20 cellular contexts compared by ENCODE assay signal in genomic region chr3:30871720-30872119, GRCh38. TPM values are rescaled to one million over a fixed set of nuclear protein-coding genes. Genes with fewer than 3 reads are reported as not detected.
"Had no signal": no experiment of that assay in that cellular context is flagged by ENCODE, and none has a peak within 500 bp of the region (broad histone marks: within the 10 kb centered on the region; RNA-seq: fewer than 3 reads in every experiment).

No MANE protein-coding gene starts in this region.

- FAIRE-seq: pancreas, TTC549 had no signal

- H3K27ac Mint-ChIP-seq: activated B cell treated with CpG ODN at 0.5 μM for 24 hours; activated naive CD4-positive, alpha-beta T cell treated with anti-CD3 and anti-CD28 coated beads, Interleukin-2, amount 50 U/mL, for 72 hours; activated T-cell treated with anti-CD3 and anti-CD28 coated beads, Interleukin-2, amount 50 U/mL, for 72 hours; stimulated activated memory B cell treated with anti-CD40 and anti-IgM and Interleukin-4, amounts not matched to agents 10 μg/mL and 1 μg/mL and 100 μg/mL, for 72 hours had no signal

- H3K27me3 Mint-ChIP-seq: stimulated activated memory B cell treated with anti-CD40 and anti-IgM and Interleukin-4, amounts not matched to agents 10 μg/mL and 1 μg/mL and 100 μg/mL, for 72 hours had no signal

- DNase-seq: activated B cell treated with CpG ODN at 0.5 μM for 24 hours; activated CD4-positive, alpha-beta T cell treated with anti-CD3 and anti-CD28 coated beads for 48 hours; activated CD8-positive, alpha-beta memory T cell treated with anti-CD3 and anti-CD28 coated beads, Interleukin-2, amount 50 U/mL, for 48 hours; activated gamma-delta T cell; activated T-cell treated with anti-CD3 and anti-CD28 coated beads, Interleukin-2, amount 50 U/mL, for 72 hours; amniotic stem cell; body of pancreas; central memory CD4-positive, alpha-beta T cell; left cardiac atrium; pancreas; stimulated activated CD4-positive, alpha-beta T cell treated with anti-CD3 and anti-CD28 coated beads, Interleukin-12 subunit alpha, Interleukin-12 subunit beta, amount 100 ng/mL, for 4 hours; thyroid gland had no signal

- H3K4me3 ChIP-seq: body of pancreas, coronary artery, pancreas, thyroid gland had no signal

- H3K9me3 ChIP-seq: body of pancreas, pancreas, thyroid gland had no signal

- H3K27ac ChIP-seq: body of pancreas, coronary artery, pancreas, thyroid gland had no signal

- H3K4me1 ChIP-seq: pancreas, thyroid gland had no signal

- H3K9me3 Mint-ChIP-seq: activated B cell treated with CpG ODN at 0.5 μM for 24 hours; activated naive CD4-positive, alpha-beta T cell treated with anti-CD3 and anti-CD28 coated beads, Interleukin-2, amount 50 U/mL, for 72 hours; activated T-cell treated with anti-CD3 and anti-CD28 coated beads, Interleukin-2, amount 50 U/mL, for 72 hours; stimulated activated memory B cell treated with anti-CD40 and anti-IgM and Interleukin-4, amounts not matched to agents 10 μg/mL and 1 μg/mL and 100 μg/mL, for 72 hours had no signal

- H3K27me3 ChIP-seq: body of pancreas, thyroid gland had no signal

- H3K36me3 ChIP-seq: pancreas, thyroid gland had no signal

- H3K36me3 Mint-ChIP-seq: activated naive CD4-positive, alpha-beta T cell treated with anti-CD3 and anti-CD28 coated beads, Interleukin-2, amount 50 U/mL, for 72 hours; stimulated activated memory B cell treated with anti-CD40 and anti-IgM and Interleukin-4, amounts not matched to agents 10 μg/mL and 1 μg/mL and 100 μg/mL, for 72 hours had no signal

- H3K4me3 Mint-ChIP-seq: activated B cell treated with CpG ODN at 0.5 μM for 24 hours; activated T-cell treated with anti-CD3 and anti-CD28 coated beads, Interleukin-2, amount 50 U/mL, for 72 hours; stimulated activated memory B cell treated with anti-CD40 and anti-IgM and Interleukin-4, amounts not matched to agents 10 μg/mL and 1 μg/mL and 100 μg/mL, for 72 hours had no signal

- ATAC-seq: activated naive CD4-positive, alpha-beta T cell treated with anti-CD3 and anti-CD28 coated beads, Interleukin-2, amount 50 U/mL, for 72 hours; activated T-cell treated with anti-CD3 and anti-CD28 coated beads, Interleukin-2, amount 50 U/mL, for 72 hours; body of pancreas; esophagus mucosa; left cardiac atrium; pancreas; stimulated activated memory B cell treated with anti-CD40 and anti-IgM and Interleukin-4, amounts not matched to agents 10 μg/mL and 1 μg/mL and 100 μg/mL, for 72 hours had no signal

- H3K4me1 Mint-ChIP-seq: activated B cell treated with CpG ODN at 0.5 μM for 24 hours; stimulated activated memory B cell treated with anti-CD40 and anti-IgM and Interleukin-4, amounts not matched to agents 10 μg/mL and 1 μg/mL and 100 μg/mL, for 72 hours had no signal

RNA-seq across cellular contexts. Expression of gene GADL1, which starts 22.7 kb away (rescaled TPM):
- total RNA-seq: activated B cell treated with CpG ODN at 0.5 μM for 24 hours; activated naive CD4-positive, alpha-beta T cell treated with anti-CD3 and anti-CD28 coated beads, Interleukin-2, amount 50 U/mL, for 72 hours; activated T-cell treated with anti-CD3 and anti-CD28 coated beads, Interleukin-2, amount 50 U/mL, for 72 hours; body of pancreas; esophagus mucosa; left cardiac atrium; lung microvascular endothelial cell; pancreas; renal cortical epithelial cell; T-helper 2 cell treated with Interferon-gamma antibody and Interleukin-4, amounts not matched to agents 100 ng/mL and 5 ng/mL, for 36 hours; thyroid gland had no signal
